ENCODE assay signal across 17 cellular contexts in genomic region chr5:38378579-38378978, GRCh38.
A peak's percentile ranks its signal among the peaks of the same experiment; 100 is the strongest.
DNase-seq lines count a peak whose midpoint lies in the region; ATAC-seq and TF ChIP-seq lines count a peak whose summit lies in the region.
"Had no signal": no experiment of that assay in that cellular context is flagged by ENCODE, and none has a peak within 500 bp of the region (broad histone marks: within the 10 kb centered on the region; RNA-seq: fewer than 3 reads in every experiment).

No MANE protein-coding gene starts in this region.

- H3K4me1 ChIP-seq in GM23338 (ENCODE audit: insufficient read depth) = peaks cover 22% of the 10 kb centered on the region
- H3K4me1 ChIP-seq: BE2C had no signal

- H3K36me3 ChIP-seq in GM23338 (ENCODE audit: insufficient read depth) = no peaks in the 10 kb centered on the region
- H3K36me3 ChIP-seq: BE2C had no signal

- H4K20me1 ChIP-seq in GM23338 (replicated peaks; ENCODE audit: insufficient read depth) = no peaks in the 10 kb centered on the region

- H3K27me3 Mint-ChIP-seq in GM23338 (ENCODE audit: insufficient read depth, low read depth, poor library complexity) (peaks cover 4% of the 10 kb centered on the region), WTC11 (ENCODE audit: low read depth) (no peaks in the 10 kb centered on the region; the same call in 1 of the 2 replicates), nephron (ENCODE audit: low read depth) (peaks cover 8% of the 10 kb centered on the region)

- H3K27me3 ChIP-seq in GM23338 (ENCODE audit: insufficient read depth) = no peaks in the 10 kb centered on the region
- H3K27me3 ChIP-seq: BE2C had no signal

- H3K79me2 ChIP-seq in GM23338 (replicated peaks; ENCODE audit: insufficient read depth) = no peaks in the 10 kb centered on the region

- H3K4me1 Mint-ChIP-seq in GM23338 (peaks cover 50% of the 10 kb centered on the region), WTC11 (peaks cover 60% of the 10 kb centered on the region), nephron (peaks cover 39% of the 10 kb centered on the region)

- no peaks in the 10 kb centered on the region for H3F3A ChIP-seq in GM23338 (replicated peaks; ENCODE audit: low read depth)

- H3K27ac Mint-ChIP-seq in GM23338 (no peak overlapping the region), WTC11 (0 out of 2 replicates have a peak overlapping the region, but pooled peaks have one; percentile 25), nephron (peak overlapping the region; percentile 76 to 89 (median 83))
- H3K27ac Mint-ChIP-seq: CD4-positive, CD25-positive, alpha-beta regulatory T cell; CD8-positive, alpha-beta memory T cell; HFFc6 had no signal

- no peak overlapping the region for H3K27ac ChIP-seq in GM23338 (ENCODE audit: low read depth)

- H3K36me3 Mint-ChIP-seq in GM23338 (ENCODE audit: low read depth) = no peaks in the 10 kb centered on the region
- no peaks in the 10 kb centered on the region for H3K36me3 Mint-ChIP-seq in WTC11
- no peaks in the 10 kb centered on the region for H3K36me3 Mint-ChIP-seq in nephron (ENCODE audit: low read depth)
- H3K36me3 Mint-ChIP-seq: CD4-positive, CD25-positive, alpha-beta regulatory T cell; CD8-positive, alpha-beta memory T cell had no signal

- TF ChIP-seq CTCF in GM23338 (conservative IDR thresholded peaks at IDR 0.05; ENCODE audit: low read depth in 2 of 2) (no peak), WTC11 (IDR thresholded peaks at IDR 0.05) (no peak), nephron (IDR thresholded peaks at IDR 0.05; ENCODE audit: unreplicated experiment in 3 of 3) (no peak)

- no peak overlapping the region for H3K4me3 ChIP-seq in GM23338

- no peak for DNase-seq in GM23338 (ENCODE audit: low spot score)
- no peak for DNase-seq in WTC11 (ENCODE audit: low spot score)
- no peak for DNase-seq in SW 1271 (lab: John Stamatoyannopoulos, UW)
- DNase-seq: BE2C; C1 segment of cervical spinal cord; CD4-positive, CD25-positive, alpha-beta regulatory T cell; CD8-positive, alpha-beta memory T cell; COR-L47; DMS53; DND-41; EL; GOT3; HFFc6 had no signal

- no peak overlapping the region for H3K4me2 ChIP-seq in GM23338

- ATAC-seq in GM23338 (no peak), WTC11 (no peak), GM21526 (IDR thresholded peaks at IDR 0.05; ENCODE audit: low FRiP score, unreplicated experiment) (no peak), HG03342 (IDR thresholded peaks at IDR 0.05; ENCODE audit: unreplicated experiment) (no peak)
- ATAC-seq: HCT116 had no signal

- POLR2A ChIA-PET in WTC11 (lab: Charles Lee) = no interaction called here

- H3K4me3 Mint-ChIP-seq in GM23338 = no peak overlapping the region
- no peak overlapping the region for H3K4me3 Mint-ChIP-seq in WTC11
- no peak overlapping the region for H3K4me3 Mint-ChIP-seq in nephron
- H3K4me3 Mint-ChIP-seq: CD4-positive, CD25-positive, alpha-beta regulatory T cell; CD8-positive, alpha-beta memory T cell; HFFc6 had no signal

- peak overlapping the region; percentile 35; the same call in 1 of the 2 replicates for H2AFZ ChIP-seq in GM23338

- H3K9me3 Mint-ChIP-seq in GM23338 (no peaks in the 10 kb centered on the region; the same call in 2 of the 3 replicates), WTC11 (no peaks in the 10 kb centered on the region), nephron (no peaks in the 10 kb centered on the region)
- H3K9me3 Mint-ChIP-seq: HFFc6 had no signal

- CTCF ChIA-PET in WTC11 (lab: Charles Lee) = interaction anchor here (0.7 to 1.3 kb wide), 3 partner anchors 26 to 431 kb away, joined by 3 to 4 read pairs (median 3); no protein-coding TSS in a partner anchor

- no peaks in the 10 kb centered on the region for H3K9me2 ChIP-seq in GM23338 (ENCODE audit: insufficient read depth)

TF ChIP-seq in GM23338, 12 proteins besides CTCF, POLR2A, EP300 and RAD21:
- no peak for TF ChIP-seq ZNF114 (CRISPR knock-in tag; IDR thresholded peaks at IDR 0.05)
TF ChIP-seq in GM23338: peak in this region for 0.

TF ChIP-seq in WTC11, 78 proteins besides CTCF, POLR2A, EP300 and RAD21:
- TF ChIP-seq AR (CRISPR knock-in tag; IDR thresholded peaks at IDR 0.05) (no peak), E2F1 (CRISPR knock-in tag; IDR thresholded peaks at IDR 0.05) (no peak), ELF4 (CRISPR knock-in tag; IDR thresholded peaks at IDR 0.05; ENCODE audit: low read depth) (no peak), ZNF396 (CRISPR knock-in tag; IDR thresholded peaks at IDR 0.05; ENCODE audit: borderline replicate concordance) (no peak), PREB (CRISPR knock-in tag; IDR thresholded peaks at IDR 0.05; ENCODE audit: borderline replicate concordance) (no peak), IRF1 (CRISPR knock-in tag; IDR thresholded peaks at IDR 0.05) (no peak), E2F5 (CRISPR knock-in tag; IDR thresholded peaks at IDR 0.05) (no peak), ATF1 (CRISPR knock-in tag; IDR thresholded peaks at IDR 0.05) (no peak), CBFB (CRISPR knock-in tag; IDR thresholded peaks at IDR 0.05; ENCODE audit: low read depth) (no peak), ZBTB43 (CRISPR knock-in tag; IDR thresholded peaks at IDR 0.05) (no peak), FOXK1 (CRISPR knock-in tag; IDR thresholded peaks at IDR 0.05) (no peak)
